9 cellular contexts compared by ENCODE assay signal in genomic region chr6:74466572-74466971, GRCh38.
"Had no signal": no experiment of that assay in that cellular context is flagged by ENCODE, and none has a peak within 500 bp of the region (broad histone marks: within the 10 kb centered on the region; RNA-seq: fewer than 3 reads in every experiment).

No MANE protein-coding gene starts in this region.

- ATAC-seq: GM23338, HepG2, K562 had no signal

- DNase-seq: H9, HCEC 1CT, KG1 had no signal

- H3K27ac ChIP-seq: HL-60 had no signal

- H3K27ac Mint-ChIP-seq: GM23338, H9 had no signal

- FAIRE-seq: H1, H54, HepG2, K562 had no signal

- H3K4me3 Mint-ChIP-seq: GM23338, H9 had no signal

- H2AFZ ChIP-seq: GM23338 had no signal

- H3K4me3 ChIP-seq: GM23338, K562 had no signal

- H3K4me2 ChIP-seq: GM23338 had no signal
